Comparison of ENCODE assay signal across 1 cellular context in the genomic region with DNA sequence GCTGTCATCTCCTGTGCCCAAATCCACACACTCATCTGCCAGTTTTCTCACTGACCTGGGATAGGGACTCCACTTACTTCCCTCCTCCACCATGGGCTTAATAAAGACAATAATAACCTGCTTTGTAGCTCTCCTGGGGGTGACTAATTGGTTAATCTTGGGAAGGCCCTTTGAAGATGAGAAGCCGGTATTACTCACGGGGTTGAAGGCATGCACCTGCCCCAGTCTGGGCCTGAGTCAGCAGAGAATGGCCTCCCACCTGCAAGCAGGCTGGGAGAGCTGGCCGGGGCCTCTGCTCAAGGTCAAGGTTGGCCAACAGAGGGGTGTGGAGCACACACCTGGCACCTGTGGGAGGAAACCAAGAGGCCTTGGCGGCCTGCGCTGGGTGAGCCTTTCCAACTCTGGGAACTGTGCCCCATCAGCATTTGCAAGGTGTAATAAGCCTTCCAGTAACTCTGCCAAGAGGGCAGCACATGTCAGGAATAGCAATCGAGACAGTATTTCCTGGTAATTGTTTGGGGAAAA.
TF ChIP-seq lines count a peak whose summit lies in the region.

No MANE protein-coding gene starts in this region.

TF ChIP-seq in HepG2, 621 proteins besides CTCF, POLR2A, EP300 and RAD21 (continued from another document and continues in another):
- TF ChIP-seq, protein P1, sequence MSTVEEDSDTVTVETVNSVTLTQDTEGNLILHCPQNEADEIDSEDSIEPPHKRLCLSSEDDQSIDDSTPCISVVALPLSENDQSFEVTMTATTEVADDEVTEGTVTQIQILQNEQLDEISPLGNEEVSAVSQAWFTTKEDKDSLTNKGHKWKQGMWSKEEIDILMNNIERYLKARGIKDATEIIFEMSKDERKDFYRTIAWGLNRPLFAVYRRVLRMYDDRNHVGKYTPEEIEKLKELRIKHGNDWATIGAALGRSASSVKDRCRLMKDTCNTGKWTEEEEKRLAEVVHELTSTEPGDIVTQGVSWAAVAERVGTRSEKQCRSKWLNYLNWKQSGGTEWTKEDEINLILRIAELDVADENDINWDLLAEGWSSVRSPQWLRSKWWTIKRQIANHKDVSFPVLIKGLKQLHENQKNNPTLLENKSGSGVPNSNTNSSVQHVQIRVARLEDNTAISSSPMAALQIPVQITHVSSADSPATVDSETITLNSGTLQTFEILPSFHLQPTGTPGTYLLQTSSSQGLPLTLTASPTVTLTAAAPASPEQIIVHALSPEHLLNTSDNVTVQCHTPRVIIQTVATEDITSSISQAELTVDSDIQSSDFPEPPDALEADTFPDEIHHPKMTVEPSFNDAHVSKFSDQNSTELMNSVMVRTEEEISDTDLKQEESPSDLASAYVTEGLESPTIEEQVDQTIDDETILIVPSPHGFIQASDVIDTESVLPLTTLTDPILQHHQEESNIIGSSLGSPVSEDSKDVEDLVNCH (CRISPR knock-in tag; IDR thresholded peaks at IDR 0.05) = no peak
- no peak for TF ChIP-seq RFX3 (CRISPR knock-in tag; IDR thresholded peaks at IDR 0.05)
- TF ChIP-seq THYN1 (CRISPR knock-in tag; IDR thresholded peaks at IDR 0.05; ENCODE audit: borderline replicate concordance, low read depth) = no peak
- TF ChIP-seq, protein P2, sequence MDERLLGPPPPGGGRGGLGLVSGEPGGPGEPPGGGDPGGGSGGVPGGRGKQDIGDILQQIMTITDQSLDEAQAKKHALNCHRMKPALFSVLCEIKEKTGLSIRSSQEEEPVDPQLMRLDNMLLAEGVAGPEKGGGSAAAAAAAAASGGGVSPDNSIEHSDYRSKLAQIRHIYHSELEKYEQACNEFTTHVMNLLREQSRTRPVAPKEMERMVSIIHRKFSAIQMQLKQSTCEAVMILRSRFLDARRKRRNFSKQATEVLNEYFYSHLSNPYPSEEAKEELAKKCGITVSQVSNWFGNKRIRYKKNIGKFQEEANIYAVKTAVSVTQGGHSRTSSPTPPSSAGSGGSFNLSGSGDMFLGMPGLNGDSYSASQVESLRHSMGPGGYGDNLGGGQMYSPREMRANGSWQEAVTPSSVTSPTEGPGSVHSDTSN (CRISPR knock-in tag; IDR thresholded peaks at IDR 0.05) = no peak
- TF ChIP-seq, protein P3, sequence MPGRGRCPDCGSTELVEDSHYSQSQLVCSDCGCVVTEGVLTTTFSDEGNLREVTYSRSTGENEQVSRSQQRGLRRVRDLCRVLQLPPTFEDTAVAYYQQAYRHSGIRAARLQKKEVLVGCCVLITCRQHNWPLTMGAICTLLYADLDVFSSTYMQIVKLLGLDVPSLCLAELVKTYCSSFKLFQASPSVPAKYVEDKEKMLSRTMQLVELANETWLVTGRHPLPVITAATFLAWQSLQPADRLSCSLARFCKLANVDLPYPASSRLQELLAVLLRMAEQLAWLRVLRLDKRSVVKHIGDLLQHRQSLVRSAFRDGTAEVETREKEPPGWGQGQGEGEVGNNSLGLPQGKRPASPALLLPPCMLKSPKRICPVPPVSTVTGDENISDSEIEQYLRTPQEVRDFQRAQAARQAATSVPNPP (CRISPR knock-in tag; IDR thresholded peaks at IDR 0.05) = no peak
- TF ChIP-seq MBNL3 (CRISPR knock-in tag; conservative IDR thresholded peaks at IDR 0.05) = no peak
- no peak for TF ChIP-seq NFE2 (CRISPR knock-in tag; IDR thresholded peaks at IDR 0.05)
- TF ChIP-seq, protein P4, sequence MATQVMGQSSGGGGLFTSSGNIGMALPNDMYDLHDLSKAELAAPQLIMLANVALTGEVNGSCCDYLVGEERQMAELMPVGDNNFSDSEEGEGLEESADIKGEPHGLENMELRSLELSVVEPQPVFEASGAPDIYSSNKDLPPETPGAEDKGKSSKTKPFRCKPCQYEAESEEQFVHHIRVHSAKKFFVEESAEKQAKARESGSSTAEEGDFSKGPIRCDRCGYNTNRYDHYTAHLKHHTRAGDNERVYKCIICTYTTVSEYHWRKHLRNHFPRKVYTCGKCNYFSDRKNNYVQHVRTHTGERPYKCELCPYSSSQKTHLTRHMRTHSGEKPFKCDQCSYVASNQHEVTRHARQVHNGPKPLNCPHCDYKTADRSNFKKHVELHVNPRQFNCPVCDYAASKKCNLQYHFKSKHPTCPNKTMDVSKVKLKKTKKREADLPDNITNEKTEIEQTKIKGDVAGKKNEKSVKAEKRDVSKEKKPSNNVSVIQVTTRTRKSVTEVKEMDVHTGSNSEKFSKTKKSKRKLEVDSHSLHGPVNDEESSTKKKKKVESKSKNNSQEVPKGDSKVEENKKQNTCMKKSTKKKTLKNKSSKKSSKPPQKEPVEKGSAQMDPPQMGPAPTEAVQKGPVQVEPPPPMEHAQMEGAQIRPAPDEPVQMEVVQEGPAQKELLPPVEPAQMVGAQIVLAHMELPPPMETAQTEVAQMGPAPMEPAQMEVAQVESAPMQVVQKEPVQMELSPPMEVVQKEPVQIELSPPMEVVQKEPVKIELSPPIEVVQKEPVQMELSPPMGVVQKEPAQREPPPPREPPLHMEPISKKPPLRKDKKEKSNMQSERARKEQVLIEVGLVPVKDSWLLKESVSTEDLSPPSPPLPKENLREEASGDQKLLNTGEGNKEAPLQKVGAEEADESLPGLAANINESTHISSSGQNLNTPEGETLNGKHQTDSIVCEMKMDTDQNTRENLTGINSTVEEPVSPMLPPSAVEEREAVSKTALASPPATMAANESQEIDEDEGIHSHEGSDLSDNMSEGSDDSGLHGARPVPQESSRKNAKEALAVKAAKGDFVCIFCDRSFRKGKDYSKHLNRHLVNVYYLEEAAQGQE (IDR thresholded peaks at IDR 0.05; ENCODE audit: borderline replicate concordance in 1 of 2, low read depth in 1 of 2, low read length in 2 of 2) = no peak
- TF ChIP-seq FOXJ3 (CRISPR knock-in tag; IDR thresholded peaks at IDR 0.05; ENCODE audit: borderline replicate concordance) = no peak
- no peak for TF ChIP-seq ZNF572 (CRISPR knock-in tag; IDR thresholded peaks at IDR 0.05)
- TF ChIP-seq SRSF9 (IDR thresholded peaks at IDR 0.05; ENCODE audit: borderline replicate concordance, insufficient read depth, low read depth, low read length, poor library complexity, severe bottlenecking) = no peak
- TF ChIP-seq ZNF124 (CRISPR knock-in tag; IDR thresholded peaks at IDR 0.05) = no peak
- TF ChIP-seq, protein P5, sequence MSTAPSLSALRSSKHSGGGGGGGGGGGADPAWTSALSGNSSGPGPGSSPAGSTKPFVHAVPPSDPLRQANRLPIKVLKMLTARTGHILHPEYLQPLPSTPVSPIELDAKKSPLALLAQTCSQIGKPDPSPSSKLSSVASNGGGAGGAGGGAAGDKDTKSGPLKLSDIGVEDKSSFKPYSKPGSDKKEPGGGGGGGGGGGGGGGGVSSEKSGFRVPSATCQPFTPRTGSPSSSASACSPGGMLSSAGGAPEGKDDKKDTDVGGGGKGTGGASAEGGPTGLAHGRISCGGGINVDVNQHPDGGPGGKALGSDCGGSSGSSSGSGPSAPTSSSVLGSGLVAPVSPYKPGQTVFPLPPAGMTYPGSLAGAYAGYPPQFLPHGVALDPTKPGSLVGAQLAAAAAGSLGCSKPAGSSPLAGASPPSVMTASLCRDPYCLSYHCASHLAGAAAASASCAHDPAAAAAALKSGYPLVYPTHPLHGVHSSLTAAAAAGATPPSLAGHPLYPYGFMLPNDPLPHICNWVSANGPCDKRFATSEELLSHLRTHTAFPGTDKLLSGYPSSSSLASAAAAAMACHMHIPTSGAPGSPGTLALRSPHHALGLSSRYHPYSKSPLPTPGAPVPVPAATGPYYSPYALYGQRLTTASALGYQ (CRISPR knock-in tag; IDR thresholded peaks at IDR 0.05) = no peak; the same call in 1 of the 2 replicates
- TF ChIP-seq ZBTB7B (CRISPR knock-in tag; IDR thresholded peaks at IDR 0.05) = 0 out of 2 replicates have a peak, but pooled peaks have one; percentile 22
- TF ChIP-seq AKAP8 (CRISPR knock-in tag; IDR thresholded peaks at IDR 0.05) = no peak
- TF ChIP-seq ZFAT (CRISPR knock-in tag; conservative IDR thresholded peaks at IDR 0.05) = no peak
- TF ChIP-seq, protein P6, sequence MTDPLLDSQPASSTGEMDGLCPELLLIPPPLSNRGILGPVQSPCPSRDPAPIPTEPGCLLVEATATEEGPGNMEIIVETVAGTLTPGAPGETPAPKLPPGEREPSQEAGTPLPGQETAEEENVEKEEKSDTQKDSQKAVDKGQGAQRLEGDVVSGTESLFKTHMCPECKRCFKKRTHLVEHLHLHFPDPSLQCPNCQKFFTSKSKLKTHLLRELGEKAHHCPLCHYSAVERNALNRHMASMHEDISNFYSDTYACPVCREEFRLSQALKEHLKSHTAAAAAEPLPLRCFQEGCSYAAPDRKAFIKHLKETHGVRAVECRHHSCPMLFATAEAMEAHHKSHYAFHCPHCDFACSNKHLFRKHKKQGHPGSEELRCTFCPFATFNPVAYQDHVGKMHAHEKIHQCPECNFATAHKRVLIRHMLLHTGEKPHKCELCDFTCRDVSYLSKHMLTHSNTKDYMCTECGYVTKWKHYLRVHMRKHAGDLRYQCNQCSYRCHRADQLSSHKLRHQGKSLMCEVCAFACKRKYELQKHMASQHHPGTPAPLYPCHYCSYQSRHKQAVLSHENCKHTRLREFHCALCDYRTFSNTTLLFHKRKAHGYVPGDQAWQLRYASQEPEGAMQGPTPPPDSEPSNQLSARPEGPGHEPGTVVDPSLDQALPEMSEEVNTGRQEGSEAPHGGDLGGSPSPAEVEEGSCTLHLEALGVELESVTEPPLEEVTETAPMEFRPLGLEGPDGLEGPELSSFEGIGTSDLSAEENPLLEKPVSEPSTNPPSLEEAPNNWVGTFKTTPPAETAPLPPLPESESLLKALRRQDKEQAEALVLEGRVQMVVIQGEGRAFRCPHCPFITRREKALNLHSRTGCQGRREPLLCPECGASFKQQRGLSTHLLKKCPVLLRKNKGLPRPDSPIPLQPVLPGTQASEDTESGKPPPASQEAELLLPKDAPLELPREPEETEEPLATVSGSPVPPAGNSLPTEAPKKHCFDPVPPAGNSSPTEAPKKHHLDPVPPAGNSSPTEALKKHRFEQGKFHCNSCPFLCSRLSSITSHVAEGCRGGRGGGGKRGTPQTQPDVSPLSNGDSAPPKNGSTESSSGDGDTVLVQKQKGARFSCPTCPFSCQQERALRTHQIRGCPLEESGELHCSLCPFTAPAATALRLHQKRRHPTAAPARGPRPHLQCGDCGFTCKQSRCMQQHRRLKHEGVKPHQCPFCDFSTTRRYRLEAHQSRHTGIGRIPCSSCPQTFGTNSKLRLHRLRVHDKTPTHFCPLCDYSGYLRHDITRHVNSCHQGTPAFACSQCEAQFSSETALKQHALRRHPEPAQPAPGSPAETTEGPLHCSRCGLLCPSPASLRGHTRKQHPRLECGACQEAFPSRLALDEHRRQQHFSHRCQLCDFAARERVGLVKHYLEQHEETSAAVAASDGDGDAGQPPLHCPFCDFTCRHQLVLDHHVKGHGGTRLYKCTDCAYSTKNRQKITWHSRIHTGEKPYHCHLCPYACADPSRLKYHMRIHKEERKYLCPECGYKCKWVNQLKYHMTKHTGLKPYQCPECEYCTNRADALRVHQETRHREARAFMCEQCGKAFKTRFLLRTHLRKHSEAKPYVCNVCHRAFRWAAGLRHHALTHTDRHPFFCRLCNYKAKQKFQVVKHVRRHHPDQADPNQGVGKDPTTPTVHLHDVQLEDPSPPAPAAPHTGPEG (CRISPR knock-in tag; IDR thresholded peaks at IDR 0.05) = no peak
- TF ChIP-seq POLR2AphosphoS5 (IDR thresholded peaks at IDR 0.05; ENCODE audit: low read depth, low read length) = no peak
- TF ChIP-seq, protein P7, sequence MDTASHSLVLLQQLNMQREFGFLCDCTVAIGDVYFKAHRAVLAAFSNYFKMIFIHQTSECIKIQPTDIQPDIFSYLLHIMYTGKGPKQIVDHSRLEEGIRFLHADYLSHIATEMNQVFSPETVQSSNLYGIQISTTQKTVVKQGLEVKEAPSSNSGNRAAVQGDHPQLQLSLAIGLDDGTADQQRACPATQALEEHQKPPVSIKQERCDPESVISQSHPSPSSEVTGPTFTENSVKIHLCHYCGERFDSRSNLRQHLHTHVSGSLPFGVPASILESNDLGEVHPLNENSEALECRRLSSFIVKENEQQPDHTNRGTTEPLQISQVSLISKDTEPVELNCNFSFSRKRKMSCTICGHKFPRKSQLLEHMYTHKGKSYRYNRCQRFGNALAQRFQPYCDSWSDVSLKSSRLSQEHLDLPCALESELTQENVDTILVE (CRISPR knock-in tag; IDR thresholded peaks at IDR 0.05) = no peak
- TF ChIP-seq MAFF (IDR thresholded peaks at IDR 0.05; ENCODE audit: low read depth, low read length) = peak; percentile 63
- TF ChIP-seq, protein P8, sequence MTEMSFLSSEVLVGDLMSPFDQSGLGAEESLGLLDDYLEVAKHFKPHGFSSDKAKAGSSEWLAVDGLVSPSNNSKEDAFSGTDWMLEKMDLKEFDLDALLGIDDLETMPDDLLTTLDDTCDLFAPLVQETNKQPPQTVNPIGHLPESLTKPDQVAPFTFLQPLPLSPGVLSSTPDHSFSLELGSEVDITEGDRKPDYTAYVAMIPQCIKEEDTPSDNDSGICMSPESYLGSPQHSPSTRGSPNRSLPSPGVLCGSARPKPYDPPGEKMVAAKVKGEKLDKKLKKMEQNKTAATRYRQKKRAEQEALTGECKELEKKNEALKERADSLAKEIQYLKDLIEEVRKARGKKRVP (CRISPR knock-in tag; IDR thresholded peaks at IDR 0.05) = peak in 1 of 2 experiments; percentile 23; a peak in 1 of 4 replicates
- peak; percentile 15 for TF ChIP-seq YY1 (IDR thresholded peaks at IDR 0.05; ENCODE audit: insufficient read depth, insufficient replicate concordance, low read depth, low read length)
- no peak for TF ChIP-seq ZNF605 (CRISPR knock-in tag; IDR thresholded peaks at IDR 0.05)
- no peak for TF ChIP-seq NFE2L1 (CRISPR knock-in tag; IDR thresholded peaks at IDR 0.05; ENCODE audit: borderline replicate concordance)
- TF ChIP-seq HDAC2 (CRISPR knock-in tag; IDR thresholded peaks at IDR 0.05) = no peak
- TF ChIP-seq BRD4 (CRISPR knock-in tag; IDR thresholded peaks at IDR 0.05) = no peak
- no peak for TF ChIP-seq AHR (CRISPR knock-in tag; IDR thresholded peaks at IDR 0.05)
- TF ChIP-seq SCMH1 (CRISPR knock-in tag; IDR thresholded peaks at IDR 0.05; ENCODE audit: borderline replicate concordance) = no peak
- no peak for TF ChIP-seq ZIK1 (CRISPR knock-in tag; IDR thresholded peaks at IDR 0.05; ENCODE audit: borderline replicate concordance, low read depth)
- TF ChIP-seq RXRA (CRISPR knock-in tag; IDR thresholded peaks at IDR 0.05) = peak; percentile 73; the same call in 1 of the 2 replicates
- 0 out of 2 replicates have a peak, but pooled peaks have one; percentile 22 for TF ChIP-seq GABPB1 (CRISPR knock-in tag; IDR thresholded peaks at IDR 0.05)
- no peak for TF ChIP-seq ADNP (CRISPR knock-in tag; IDR thresholded peaks at IDR 0.05)
- TF ChIP-seq, protein P9, sequence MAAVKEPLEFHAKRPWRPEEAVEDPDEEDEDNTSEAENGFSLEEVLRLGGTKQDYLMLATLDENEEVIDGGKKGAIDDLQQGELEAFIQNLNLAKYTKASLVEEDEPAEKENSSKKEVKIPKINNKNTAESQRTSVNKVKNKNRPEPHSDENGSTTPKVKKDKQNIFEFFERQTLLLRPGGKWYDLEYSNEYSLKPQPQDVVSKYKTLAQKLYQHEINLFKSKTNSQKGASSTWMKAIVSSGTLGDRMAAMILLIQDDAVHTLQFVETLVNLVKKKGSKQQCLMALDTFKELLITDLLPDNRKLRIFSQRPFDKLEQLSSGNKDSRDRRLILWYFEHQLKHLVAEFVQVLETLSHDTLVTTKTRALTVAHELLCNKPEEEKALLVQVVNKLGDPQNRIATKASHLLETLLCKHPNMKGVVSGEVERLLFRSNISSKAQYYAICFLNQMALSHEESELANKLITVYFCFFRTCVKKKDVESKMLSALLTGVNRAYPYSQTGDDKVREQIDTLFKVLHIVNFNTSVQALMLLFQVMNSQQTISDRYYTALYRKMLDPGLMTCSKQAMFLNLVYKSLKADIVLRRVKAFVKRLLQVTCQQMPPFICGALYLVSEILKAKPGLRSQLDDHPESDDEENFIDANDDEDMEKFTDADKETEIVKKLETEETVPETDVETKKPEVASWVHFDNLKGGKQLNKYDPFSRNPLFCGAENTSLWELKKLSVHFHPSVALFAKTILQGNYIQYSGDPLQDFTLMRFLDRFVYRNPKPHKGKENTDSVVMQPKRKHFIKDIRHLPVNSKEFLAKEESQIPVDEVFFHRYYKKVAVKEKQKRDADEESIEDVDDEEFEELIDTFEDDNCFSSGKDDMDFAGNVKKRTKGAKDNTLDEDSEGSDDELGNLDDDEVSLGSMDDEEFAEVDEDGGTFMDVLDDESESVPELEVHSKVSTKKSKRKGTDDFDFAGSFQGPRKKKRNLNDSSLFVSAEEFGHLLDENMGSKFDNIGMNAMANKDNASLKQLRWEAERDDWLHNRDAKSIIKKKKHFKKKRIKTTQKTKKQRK (IDR thresholded peaks at IDR 0.05; ENCODE audit: low read length) = no peak
- no peak for TF ChIP-seq TRIM24 (CRISPR knock-in tag; IDR thresholded peaks at IDR 0.05)
